25 cellular contexts compared by ENCODE assay signal in genomic region chr2:191920502-191920901, GRCh38.
"Had no signal": no experiment of that assay in that cellular context is flagged by ENCODE, and none has a peak within 500 bp of the region (broad histone marks: within the 10 kb centered on the region; RNA-seq: fewer than 3 reads in every experiment).

No MANE protein-coding gene starts in this region.

- H3K9me3 ChIP-seq: stomach, suprapubic skin, testis, thoracic aorta, thyroid gland, tibial artery, transverse colon, upper lobe of left lung, upper lobe of right lung, uterus, vagina had no signal

- H3K4me3 ChIP-seq: stomach, suprapubic skin, testis, thoracic aorta, thyroid gland, tibial artery, tibial nerve, transverse colon, upper lobe of left lung, upper lobe of right lung, uterus, vagina had no signal

- FAIRE-seq: urothelium cell line had no signal

- H3K36me3 ChIP-seq: stomach, suprapubic skin, thoracic aorta, thyroid gland, tibial artery, tibial nerve, transverse colon, upper lobe of left lung, upper lobe of right lung, uterus, vagina had no signal

- H3K27me3 ChIP-seq: stomach, suprapubic skin, testis, thyroid gland, tibial artery, tibial nerve, transverse colon, upper lobe of left lung, upper lobe of right lung, uterus, vagina had no signal

- H3K27ac ChIP-seq: stomach, suprapubic skin, testis, thoracic aorta, thyroid gland, tibial artery, tibial nerve, transverse colon, upper lobe of left lung, upper lobe of right lung, uterus, vagina had no signal

- DNase-seq: stimulated activated CD4-positive, alpha-beta T cell treated with anti-CD3 and anti-CD28 coated beads, Interleukin-2, amount 100 ng/mL, for 48 hours; stimulated activated CD4-positive, alpha-beta T cell treated with anti-CD3 and anti-CD28 coated beads, Interleukin-4, amount 100 ng/mL, for 1 hour; stimulated activated CD4-positive, alpha-beta T cell treated with anti-CD3 and anti-CD28 coated beads, Interleukin-4, amount 100 ng/mL, for 24 hours; stimulated activated CD4-positive, alpha-beta T cell treated with anti-CD3 and anti-CD28 coated beads, Interleukin-4, amount 100 ng/mL, for 4 hours; stimulated activated CD8-positive, alpha-beta memory T cell treated with anti-CD3 and anti-CD28 coated beads, Interleukin-4, amount 100 ng/mL, for 48 hours; stimulated activated naive B cell treated with anti-CD40 and anti-IgM and Interleukin-4, amounts not matched to agents 10 μg/mL and 1 μg/mL and 100 μg/mL, for 72 hours; stimulated activated naive CD4-positive, alpha-beta T cell; stimulated activated naive CD4-positive, alpha-beta T cell treated with Interleukin-2 at 50 U/mL for 16 hours; stimulated activated naive CD8-positive, alpha-beta T cell treated with anti-CD3 and anti-CD28 coated beads, Interleukin-15, amount 100 ng/mL, for 72 hours; stimulated activated naive CD8-positive, alpha-beta T cell treated with anti-CD3 and anti-CD28 coated beads, Interleukin-15, Interleukin-2, amounts not matched to agents 100 U/mL and 50 U/mL, for 24 hours; stomach; substantia nigra; testis; thyroid gland; tibial artery; transverse colon; trophoblast cell; upper lobe of left lung; upper lobe of right lung; uterus had no signal
